In the genomic region with DNA sequence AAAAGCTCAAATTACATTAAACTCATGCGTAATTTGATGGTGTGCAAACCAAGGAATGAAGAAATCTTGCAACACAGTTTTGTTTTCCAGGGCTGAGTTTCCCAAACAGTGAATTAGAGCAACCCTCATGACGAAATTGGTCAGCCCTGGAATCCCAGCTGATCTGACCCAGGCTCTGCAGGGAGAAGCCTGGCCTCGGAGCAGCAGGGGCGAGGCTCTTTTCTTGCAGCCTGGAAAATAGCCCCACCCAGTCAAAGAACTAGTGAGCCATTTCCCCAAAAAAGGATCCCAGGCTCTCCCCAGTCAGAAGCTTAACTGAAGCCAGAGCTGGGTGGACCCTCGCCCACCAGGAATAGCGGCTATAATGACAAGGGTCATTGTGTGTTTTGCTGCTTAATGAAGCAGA, we compare ENCODE assay signal across 12 cellular contexts.
DNase-seq lines count a peak whose midpoint lies in the region; ATAC-seq lines count a peak whose summit lies in the region.
"Had no signal": no experiment of that assay in that cellular context is flagged by ENCODE, and none has a peak within 500 bp of the region (broad histone marks: within the 10 kb centered on the region; RNA-seq: fewer than 3 reads in every experiment).

No MANE protein-coding gene starts in this region.

- no peak for ATAC-seq in HG02884 (IDR thresholded peaks at IDR 0.05; ENCODE audit: unreplicated experiment)
- no peak for ATAC-seq in HG02870 (IDR thresholded peaks at IDR 0.05; ENCODE audit: unreplicated experiment)

- H3K4ac ChIP-seq in trophoblast cell (ENCODE audit: low read depth, low read length), result no peak overlapping the region

- H3K18ac ChIP-seq in trophoblast cell (ENCODE audit: low read length), result no peak overlapping the region

- H2BK120ac ChIP-seq in trophoblast cell (ENCODE audit: insufficient read depth, low read length, poor library complexity), result no peak overlapping the region

- peak overlapping the region; percentile 83 for H3K4me3 ChIP-seq in adipocyte (ENCODE audit: low read length)
- no peak overlapping the region for H3K4me3 ChIP-seq in trophoblast cell (ENCODE audit: low read depth, low read length)

- no CpG with 5 or more reads among the region's 6 CpGs for WGBS in trophoblast cell (ENCODE audit: extremely low coverage, insufficient coverage, insufficient read length)

- no peak overlapping the region for H4K12ac ChIP-seq in trophoblast cell (ENCODE audit: low read depth, low read length)

- H3K9ac ChIP-seq in adipocyte (ENCODE audit: low read length) (peak overlapping the region; percentile 94), trophoblast cell (ENCODE audit: low read length) (no peak overlapping the region)

- H3K4me1 ChIP-seq in adipocyte (ENCODE audit: control insufficient read depth, insufficient read depth, low read length), result peaks cover 61% of the 10 kb centered on the region
- peaks cover 3 to 9% of the 10 kb centered on the region in 2 experiments for H3K4me1 ChIP-seq in trophoblast cell (ENCODE audit: control insufficient read depth in 1 of 2, insufficient read depth in 2 of 2, low read length in 2 of 2)

- no peak overlapping the region for H2BK12ac ChIP-seq in trophoblast cell (ENCODE audit: low read length)

- H3K27me3 ChIP-seq in adipocyte (replicated peaks; ENCODE audit: control insufficient read depth, insufficient read depth, low read length) (no peaks in the 10 kb centered on the region), trophoblast cell (ENCODE audit: insufficient read depth, low read length) (no peaks in the 10 kb centered on the region)
- H3K27me3 ChIP-seq: BE2C had no signal

- intact Hi-C loops in cardiac septum (cut with DNase I), result no loop called here

- H2AFZ ChIP-seq in trophoblast cell (ENCODE audit: insufficient read depth, low read length, poor library complexity), result no peak overlapping the region

- H3K9me3 ChIP-seq in adipocyte (ENCODE audit: control insufficient read depth, low read length), result no peaks in the 10 kb centered on the region
- H3K9me3 ChIP-seq in trophoblast cell (ENCODE audit: insufficient read depth, low read depth, low read length), result peaks cover 2% of the 10 kb centered on the region
- H3K9me3 ChIP-seq: BE2C had no signal

- H4K8ac ChIP-seq in trophoblast cell (ENCODE audit: low read depth, low read length), result no peak overlapping the region

- DNase-seq in AG08396 (ENCODE audit: low spot score) (peak; percentile 90), adipocyte (ENCODE audit: low read depth) (peak; percentile 99), cardiac septum (ENCODE audit: low spot score) (peak; percentile 74), trophoblast cell (peak; percentile 82 to 94), GM19238 (ENCODE audit: insufficient read length, low spot score) (no peak), NCI-H1930 (lab: John Stamatoyannopoulos, UW) (no peak)
- DNase-seq: activated CD4-positive, CD25-positive, alpha-beta regulatory T cell treated with anti-CD3 and anti-CD28 coated beads, Interleukin-2, amount 50 U/mL, for 72 hours; BE2C; Kasumi-1; midbrain had no signal

- no peak overlapping the region for H3K4me2 ChIP-seq in trophoblast cell (ENCODE audit: low read length)

- H2BK5ac ChIP-seq in trophoblast cell (ENCODE audit: low read depth, low read length, poor library complexity), result no peak overlapping the region

- no peak overlapping the region for H3K23ac ChIP-seq in trophoblast cell (ENCODE audit: low read length)

- H4K91ac ChIP-seq in trophoblast cell (ENCODE audit: low read depth, low read length), result no peak overlapping the region

- no peak overlapping the region for H2AK5ac ChIP-seq in trophoblast cell (ENCODE audit: low read length)

- H3K36me3 ChIP-seq in adipocyte (ENCODE audit: control insufficient read depth, insufficient read depth, low read length, severe bottlenecking) (no peaks in the 10 kb centered on the region), trophoblast cell (ENCODE audit: control insufficient read depth in 1 of 2, insufficient read depth in 2 of 2, low read length in 2 of 2) (no peaks in the 10 kb centered on the region)
- H3K36me3 ChIP-seq: BE2C had no signal

- H3K79me2 ChIP-seq in trophoblast cell (ENCODE audit: control insufficient read depth, insufficient read depth, low read length, poor library complexity), result no peaks in the 10 kb centered on the region

- H3K27ac ChIP-seq in trophoblast cell (ENCODE audit: low read depth, low read length), result no peak overlapping the region

- no peaks in the 10 kb centered on the region for H3K79me1 ChIP-seq in trophoblast cell (ENCODE audit: low read length)

- H3K14ac ChIP-seq in trophoblast cell (ENCODE audit: low read length), result no peak overlapping the region

Comparison
In these comparisons a context has a peak if more than half of its experiments do, and no peak if none do; other contexts are left out.
1. DNase-seq: peak in AG08396 (single experiment), adipocyte (single experiment), cardiac septum (single experiment) and trophoblast cell (2 of 2); none in GM19238 (single experiment) and NCI-H1930 (0 of 2).